ENCODE assay signal across 8 cellular contexts in the genomic region with DNA sequence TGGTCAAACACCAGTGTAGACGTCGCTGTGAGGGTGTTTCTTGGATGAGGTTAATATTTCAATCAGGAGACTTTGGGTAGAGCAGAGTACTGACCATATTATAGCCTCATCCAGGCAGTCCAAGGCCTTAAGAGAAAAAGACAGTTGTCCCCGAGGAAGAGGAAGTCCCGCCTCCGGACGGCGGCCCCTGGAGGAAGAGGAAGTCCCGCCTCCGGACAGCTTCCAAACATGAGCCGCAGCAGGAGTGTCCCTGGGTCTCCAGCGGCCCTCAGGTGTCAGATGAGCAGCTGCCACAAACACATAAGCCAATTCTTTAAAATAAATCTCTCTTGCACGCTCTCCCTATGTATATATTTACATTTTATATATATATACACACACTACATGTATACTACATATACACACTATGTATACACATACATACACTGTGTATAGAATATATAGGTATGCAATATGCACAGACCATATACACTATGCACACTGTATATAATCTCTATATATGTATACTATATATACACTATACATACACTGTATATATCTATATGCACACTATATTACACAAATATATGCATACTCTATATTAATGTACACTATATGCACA. TPM values are rescaled to one million over a fixed set of nuclear protein-coding genes. Genes with fewer than 3 reads are reported as not detected.
A peak's percentile ranks its signal among the peaks of the same experiment; 100 is the strongest.
DNase-seq lines count a peak whose midpoint lies in the region; ATAC-seq and TF ChIP-seq lines count a peak whose summit lies in the region.

No MANE protein-coding gene starts in this region.

- H3K9me3 ChIP-seq in spleen (no peaks in the 10 kb centered on the region), H9 (ENCODE audit: control insufficient read depth, low read depth, low read length) (no peaks in the 10 kb centered on the region)

- no peak overlapping the region; the same call in 1 of the 2 replicates for H3K14ac ChIP-seq in H9 (ENCODE audit: insufficient read depth, low read length)

- TF ChIP-seq CTCF in spleen (IDR thresholded peaks at IDR 0.05 in 8 of 11, conservative IDR thresholded peaks at IDR 0.05 in 3 of 11) (no peak), H9 (conservative IDR thresholded peaks at IDR 0.05) (no peak)

- H2BK15ac ChIP-seq in H9 (ENCODE audit: low read depth, low read length) = no peak overlapping the region

- peaks cover 6 to 9% of the 10 kb centered on the region in 2 experiments for H3K4me1 Mint-ChIP-seq in H9

- H3K36me3 ChIP-seq in spleen = no peaks in the 10 kb centered on the region

- no peak overlapping the region for H3T11ph ChIP-seq in H9 (ENCODE audit: low read length)

- no peaks in the 10 kb centered on the region for H4K20me1 ChIP-seq in H9 (ENCODE audit: control insufficient read depth, insufficient read depth, insufficient read length)

- H3K27ac Mint-ChIP-seq in H9 = no peak overlapping the region

- no peaks in the 10 kb centered on the region for H3K36me3 Mint-ChIP-seq in H9 (ENCODE audit: insufficient read depth in 1 of 3, low read depth in 3 of 3)

- no peak overlapping the region for H2AK5ac ChIP-seq in H9 (ENCODE audit: insufficient read length, low read length)

- H3K18ac ChIP-seq in H9 (ENCODE audit: insufficient read length, low read depth, low read length) = no peak overlapping the region

- H3K9me3 Mint-ChIP-seq in H9 = peaks cover 0 to under 1% of the 10 kb centered on the region in 2 experiments; a peak in 1 of 5 replicates

- peaks cover 4 to 51% (median 37%) of the 10 kb centered on the region in 6 donors for H3K4me1 ChIP-seq in spleen
- no peaks in the 10 kb centered on the region for H3K4me1 ChIP-seq in H9 (ENCODE audit: insufficient read depth, low read length)

- DNase-seq in NOMO-1 (lab: John Stamatoyannopoulos, UW; ENCODE audit: unreplicated experiment in 2 of 2) = peak; percentile 56 to 77
- DNase-seq in activated effector memory CD4-positive, alpha-beta T cell treated with Interleukin-2 at 50 U/mL for 16 hours = peak; percentile 51
- DNase-seq in spleen = peak; percentile 95
- DNase-seq in NCI-H1092 (lab: John Stamatoyannopoulos, UW) = no peak
- DNase-seq in HCEC 1CT = no peak
- DNase-seq in H9 = no peak

- H2AFZ ChIP-seq in H9 (ENCODE audit: low read length) = no peak overlapping the region

- H3K23ac ChIP-seq in H9 (ENCODE audit: insufficient read length, low read depth, low read length) = no peak overlapping the region

- H4K5ac ChIP-seq in H9 (ENCODE audit: insufficient read length, low read depth, low read length) = no peak overlapping the region

- no peak for TF ChIP-seq POLR2A in spleen (IDR thresholded peaks at IDR 0.05)

- no peaks in the 10 kb centered on the region for H3K79me2 ChIP-seq in H9 (ENCODE audit: insufficient read depth, low read length)

- no peak overlapping the region for H2BK5ac ChIP-seq in H9 (ENCODE audit: insufficient read length, low read length)

- H3K27ac ChIP-seq in spleen (peak overlapping the region in 7 of 8 donors; percentile 31 to 77 (median 61)), H9 (ENCODE audit: insufficient read length, low read depth, low read length) (no peak overlapping the region)

- intact Hi-C loops in spleen (cut with DNase I; ENCODE audit: low total_unique reads) = no loop called here

- no peak overlapping the region for H3K9ac ChIP-seq in H9 (ENCODE audit: extremely low read depth, insufficient read length, low read length)

- H2BK120ac ChIP-seq in H9 (ENCODE audit: low read depth, low read length, poor library complexity, severe bottlenecking) = no peak overlapping the region

- H3K23me2 ChIP-seq in H9 (ENCODE audit: insufficient read length, low read depth, low read length, poor library complexity, severe bottlenecking) = no peaks in the 10 kb centered on the region

- peak overlapping the region in 1 of 8 donors; percentile 31 for H3K4me3 ChIP-seq in spleen

- ATAC-seq in GM18511 (IDR thresholded peaks at IDR 0.05; ENCODE audit: unreplicated experiment) (peak; percentile 80), GM21825 (IDR thresholded peaks at IDR 0.05; ENCODE audit: unreplicated experiment) (no peak)

- H4K91ac ChIP-seq in H9 (ENCODE audit: insufficient read length, low read depth, low read length) = no peak overlapping the region

- no peak overlapping the region for H3K4me2 ChIP-seq in H9 (ENCODE audit: insufficient read depth, insufficient read length, low read length)

- H4K8ac ChIP-seq in H9 (replicated peaks; ENCODE audit: insufficient read length, low read depth, low read length) = no peak overlapping the region

- H3K4ac ChIP-seq in H9 (ENCODE audit: low read depth, low read length) = no peak overlapping the region

- no peaks in the 10 kb centered on the region; the same call in 1 of the 2 replicates for H3K27me3 Mint-ChIP-seq in H9 (ENCODE audit: low read depth)

- no peak overlapping the region for H2BK20ac ChIP-seq in H9 (ENCODE audit: low read depth, low read length, poor library complexity, severe bottlenecking)

- no peaks in the 10 kb centered on the region for H3K79me1 ChIP-seq in H9 (ENCODE audit: insufficient read depth, low read depth, low read length, poor library complexity, severe bottlenecking)

- H2BK12ac ChIP-seq in H9 (ENCODE audit: insufficient read length, low read depth, low read length) = no peak overlapping the region

- no peaks in the 10 kb centered on the region for H3K27me3 ChIP-seq in spleen (replicated peaks in 1 of 7)
- no peaks in the 10 kb centered on the region for H3K27me3 ChIP-seq in H9 (ENCODE audit: insufficient read depth, low read length)

- WGBS in spleen, 5 donors = 24 to 44% (median 28%) methylated on average over 12 of the region's 12 CpGs
- no CpG with 5 or more reads among the region's 12 CpGs for WGBS in H9 (ENCODE audit: extremely low coverage, insufficient read length, low lambda C conversion rate)

- no peak overlapping the region for H3K56ac ChIP-seq in H9 (ENCODE audit: insufficient read length, low read depth, low read length)

- no peak overlapping the region for H3K4me3 Mint-ChIP-seq in H9

RNA-seq across cellular contexts. Expression of a gene that starts 37.5 kb away (rescaled TPM):
- total RNA-seq in spleen (10 to 100 TPM; 24.8 to 41.7 (median 28.1) TPM), H9 (2021) (9.5 and 10.0 TPM in 2 replicates)
- polyA plus RNA-seq in spleen = 10 to 100 TPM; 22.5 to 50.0 (median 27.8) TPM

Comparison
In these comparisons a context has a peak if more than half of its experiments do, and no peak if none do; other contexts are left out.
1. DNase-seq: peak in NOMO-1 (2 of 2), activated effector memory CD4-positive, alpha-beta T cell treated with Interleukin-2 at 50 U/mL for 16 hours (single experiment) and spleen (single experiment); none in NCI-H1092 (single experiment), HCEC 1CT (single experiment) and H9 (single experiment).